Comparison of ENCODE assay signal across 33 cellular contexts in genomic region chr10:17758200-17758599, GRCh38. TPM values are rescaled to one million over a fixed set of nuclear protein-coding genes. Genes with fewer than 3 reads are reported as not detected.
A peak's percentile ranks its signal among the peaks of the same experiment; 100 is the strongest.
DNase-seq lines count a peak whose midpoint lies in the region; ATAC-seq, FAIRE-seq and TF ChIP-seq lines count a peak whose summit lies in the region.
"Had no signal": no experiment of that assay in that cellular context is flagged by ENCODE, and none has a peak within 500 bp of the region (broad histone marks: within the 10 kb centered on the region; RNA-seq: fewer than 3 reads in every experiment).

No MANE protein-coding gene starts in this region.

- in situ Hi-C loops in HepG2 (cut with HindIII; ENCODE audit: extremely low pct_ligation_motif_present, low pct_unique_long_range_greater_than_20kb) = no loop called here

- H3K4me2 ChIP-seq in HepG2 (ENCODE audit: low read depth, low read length) (no peak overlapping the region), astrocyte (ENCODE audit: low read length) (no peak overlapping the region), hepatocyte (no peak overlapping the region)

- DNase-seq in HepG2 (ENCODE audit: low spot score) (no peak), right lobe of liver (no peak), astrocyte (ENCODE audit: low read depth) (no peak), hepatocyte (ENCODE audit: low spot score) (peak; percentile 32), T-helper 1 cell (no peak), COLO829 (ENCODE audit: low spot score) (no peak)
- DNase-seq in CD8-positive, alpha-beta memory T cell = no peak
- DNase-seq: 8988T; activated CD4-positive, alpha-beta T cell treated with anti-CD3 and anti-CD28 coated beads, Interleukin-2, amount 50 U/mL, for 48 hours; activated CD4-positive, CD25-positive, alpha-beta regulatory T cell treated with anti-CD3 and anti-CD28 coated beads, Interleukin-2, amount 50 U/mL, for 72 hours; activated naive CD4-positive, alpha-beta T cell; activated T-cell treated with anti-CD3 and anti-CD28 coated beads, Interleukin-2, amount 50 U/mL, for 72 hours; C1 segment of cervical spinal cord; central memory CD4-positive, alpha-beta T cell; immature natural killer cell; KBM-7; left lung; MM.1S; naive B cell; NCI-H1105 treated with DMSO at 0.1 percent for 48 hours; NCI-H2029; NCI-H524 treated with DMSO at 0.1 percent for 48 hours; NK-92 treated with Interleukin-12 subunit alpha and Interleukin-12 subunit beta, amount 100 ng/mL, for 24 hours; posterior cingulate gyrus; stimulated activated CD8-positive, alpha-beta memory T cell treated with anti-CD3 and anti-CD28 coated beads, Interleukin-4, amount 100 ng/mL, for 48 hours; testis had no signal

- TF ChIP-seq CTCF in HepG2 (CRISPR knock-in tag; IDR thresholded peaks at IDR 0.05) = no peak
- no peak for TF ChIP-seq CTCF in right lobe of liver (IDR thresholded peaks at IDR 0.05)
- no peak for TF ChIP-seq CTCF in astrocyte (IDR thresholded peaks at IDR 0.05; ENCODE audit: insufficient read depth, low read depth, low read length)
- no peak for TF ChIP-seq CTCF in hepatocyte (IDR thresholded peaks at IDR 0.05; ENCODE audit: poor library complexity)

- H2AFZ ChIP-seq in HepG2 (ENCODE audit: low read length) (no peak overlapping the region), astrocyte (ENCODE audit: low read depth, low read length) (no peak overlapping the region), hepatocyte (no peak overlapping the region)

- TF ChIP-seq EP300 in HepG2 (IDR thresholded peaks at IDR 0.05; ENCODE audit: low read depth in 2 of 2, low read length in 2 of 2) (no peak), HepG2 (CRISPR knock-in tag; IDR thresholded peaks at IDR 0.05; ENCODE audit: borderline replicate concordance) (no peak)

- intact Hi-C loops in HepG2 (cut with micrococcal nuclease; ENCODE audit: unreplicated experiment) (no loop called here), right lobe of liver (cut with DNase I) (no loop called here)

- BruUV-seq in HepG2 (replicated peaks; lab: Mats Ljungman, UMichigan) = no TSS peak

- no peak for TF ChIP-seq RAD21 in HepG2 (CRISPR knock-in tag; IDR thresholded peaks at IDR 0.05)

- H3K4me3 Mint-ChIP-seq in astrocyte (ENCODE audit: unreplicated experiment) = no peak overlapping the region
- H3K4me3 Mint-ChIP-seq in CD8-positive, alpha-beta memory T cell = no peak overlapping the region
- H3K4me3 Mint-ChIP-seq: activated T-cell treated with anti-CD3 and anti-CD28 coated beads, Interleukin-2, amount 50 U/mL, for 72 hours; immature natural killer cell; stimulated activated naive CD8-positive, alpha-beta T cell treated with anti-CD3 and anti-CD28 coated beads, Interleukin-15, Interleukin-2, amounts not matched to agents 100 ng/mL and 50 ng/mL, for 24 hours; T-helper 2 cell treated with Interferon-gamma antibody and Interleukin-4, amounts not matched to agents 5 μg/mL and 100 μg/mL, for 36 hours had no signal

- no peaks in the 10 kb centered on the region for H3K9me2 ChIP-seq in hepatocyte (replicated peaks; ENCODE audit: insufficient read depth)

- CTCF ChIA-PET in HepG2 (lab: Yijun Ruan, JAX; ENCODE audit: low intra/inter-chr PET ratio, low total read pairs) = no interaction called here
- CTCF ChIA-PET in CD8-positive, alpha-beta memory T cell (lab: Charles Lee) = no interaction called here

- H3K27ac Mint-ChIP-seq in astrocyte (ENCODE audit: unreplicated experiment) = peak overlapping the region; percentile 8
- H3K27ac Mint-ChIP-seq in CD8-positive, alpha-beta memory T cell = peak overlapping the region in 1 of 8 donors; percentile 56
- H3K27ac Mint-ChIP-seq: activated T-cell treated with anti-CD3 and anti-CD28 coated beads, Interleukin-2, amount 50 U/mL, for 72 hours; immature natural killer cell; naive B cell; stimulated activated naive CD8-positive, alpha-beta T cell treated with anti-CD3 and anti-CD28 coated beads, Interleukin-15, Interleukin-2, amounts not matched to agents 100 ng/mL and 50 ng/mL, for 24 hours; T-helper 2 cell treated with Interferon-gamma antibody and Interleukin-4, amounts not matched to agents 5 μg/mL and 100 μg/mL, for 36 hours had no signal

- H3K9me3 ChIP-seq in HepG2 (ENCODE audit: low read length) = no peaks in the 10 kb centered on the region
- no peaks in the 10 kb centered on the region for H3K9me3 ChIP-seq in right lobe of liver
- no peaks in the 10 kb centered on the region for H3K9me3 ChIP-seq in astrocyte (ENCODE audit: insufficient read depth, low read depth, low read length)
- H3K9me3 ChIP-seq in hepatocyte (ENCODE audit: low read depth) = no peaks in the 10 kb centered on the region
- no peaks in the 10 kb centered on the region for H3K9me3 ChIP-seq in CD8-positive, alpha-beta memory T cell (ENCODE audit: low read length)
- H3K9me3 ChIP-seq: left lung, neutrophil, right atrium auricular region, testis had no signal

- H3K27ac ChIP-seq in HepG2 (ENCODE audit: extremely low read length, insufficient read depth, low read length) (no peak overlapping the region), right lobe of liver (no peak overlapping the region), astrocyte (ENCODE audit: low read depth, low read length) (no peak overlapping the region), hepatocyte (peak overlapping the region; percentile 5)
- no peak overlapping the region for H3K27ac ChIP-seq in CD8-positive, alpha-beta memory T cell (ENCODE audit: low read depth, low read length)
- H3K27ac ChIP-seq: left lung, neutrophil, right atrium auricular region, testis had no signal

- H3K36me3 Mint-ChIP-seq in astrocyte (ENCODE audit: low read depth, unreplicated experiment) = peaks cover 1% of the 10 kb centered on the region
- no peaks in the 10 kb centered on the region for H3K36me3 Mint-ChIP-seq in CD8-positive, alpha-beta memory T cell
- H3K36me3 Mint-ChIP-seq: immature natural killer cell had no signal

- H3K79me2 ChIP-seq in HepG2 (ENCODE audit: insufficient read depth, low read length) = no peaks in the 10 kb centered on the region
- no peaks in the 10 kb centered on the region for H3K79me2 ChIP-seq in astrocyte (ENCODE audit: insufficient read depth, low read length)
- H3K79me2 ChIP-seq in hepatocyte = no peaks in the 10 kb centered on the region

- H3K9ac ChIP-seq in HepG2 (ENCODE audit: insufficient read depth, low read depth, low read length) = no peak overlapping the region
- H3K9ac ChIP-seq in astrocyte (ENCODE audit: low read length) = no peak overlapping the region

- H3K27me3 ChIP-seq in HepG2 (ENCODE audit: control insufficient read depth in 1 of 2, insufficient read depth in 2 of 2, low read length in 2 of 2) (peaks cover 0 to 2% of the 10 kb centered on the region in 2 experiments; a peak in 2 of 5 replicates), right lobe of liver (no peaks in the 10 kb centered on the region), astrocyte (ENCODE audit: insufficient read depth, low read length) (no peaks in the 10 kb centered on the region), hepatocyte (no peaks in the 10 kb centered on the region)
- no peaks in the 10 kb centered on the region for H3K27me3 ChIP-seq in CD8-positive, alpha-beta memory T cell (ENCODE audit: insufficient read depth, low read length, poor library complexity, severe bottlenecking)
- H3K27me3 ChIP-seq: left lung, neutrophil, right atrium auricular region, testis had no signal

- peaks cover 14% of the 10 kb centered on the region for H3K4me1 ChIP-seq in HepG2 (ENCODE audit: insufficient read depth, low read length)
- no peaks in the 10 kb centered on the region for H3K4me1 ChIP-seq in right lobe of liver
- H3K4me1 ChIP-seq in astrocyte (ENCODE audit: insufficient read depth, low read length) = no peaks in the 10 kb centered on the region
- no peaks in the 10 kb centered on the region for H3K4me1 ChIP-seq in hepatocyte (ENCODE audit: insufficient read depth)
- H3K4me1 ChIP-seq in CD8-positive, alpha-beta memory T cell (ENCODE audit: insufficient read depth, low read length) = no peaks in the 10 kb centered on the region
- H3K4me1 ChIP-seq: right atrium auricular region, testis had no signal

- peaks cover 3% of the 10 kb centered on the region for H3K9me3 Mint-ChIP-seq in astrocyte (ENCODE audit: unreplicated experiment)
- no peaks in the 10 kb centered on the region for H3K9me3 Mint-ChIP-seq in CD8-positive, alpha-beta memory T cell
- H3K9me3 Mint-ChIP-seq: activated T-cell treated with anti-CD3 and anti-CD28 coated beads, Interleukin-2, amount 50 U/mL, for 72 hours; immature natural killer cell; stimulated activated naive CD8-positive, alpha-beta T cell treated with anti-CD3 and anti-CD28 coated beads, Interleukin-15, Interleukin-2, amounts not matched to agents 100 ng/mL and 50 ng/mL, for 24 hours; T-helper 2 cell treated with Interferon-gamma antibody and Interleukin-4, amounts not matched to agents 5 μg/mL and 100 μg/mL, for 36 hours had no signal

- no peaks in the 10 kb centered on the region for H3K4me1 Mint-ChIP-seq in astrocyte (ENCODE audit: low read depth, unreplicated experiment)
- H3K4me1 Mint-ChIP-seq in CD8-positive, alpha-beta memory T cell = peaks cover 4 to 8% (median 5%) of the 10 kb centered on the region in 3 donors

- WGBS in HepG2 (ENCODE audit: low lambda C conversion rate) = 61% methylated on average over 2 of the region's 2 CpGs
- WGBS in right lobe of liver (ENCODE audit: insufficient coverage, low coverage, low lambda C conversion rate, missing lambda C conversion rate) = 83% methylated on average over 2 of the region's 2 CpGs
- WGBS in hepatocyte (ENCODE audit: low lambda C conversion rate, missing lambda C conversion rate) = 90% methylated on average over 2 of the region's 2 CpGs

- POLR2A ChIA-PET in HepG2 (lab: Yijun Ruan, JAX) = no interaction called here
- POLR2A ChIA-PET in CD8-positive, alpha-beta memory T cell (lab: Charles Lee) = no interaction called here

- H3K36me3 ChIP-seq in HepG2 (replicated peaks in 1 of 2; ENCODE audit: control insufficient read depth in 1 of 2, insufficient read depth in 2 of 2, low read length in 2 of 2) = no peaks in the 10 kb centered on the region
- H3K36me3 ChIP-seq in right lobe of liver = no peaks in the 10 kb centered on the region
- no peaks in the 10 kb centered on the region for H3K36me3 ChIP-seq in astrocyte (ENCODE audit: insufficient read depth, low read length)
- H3K36me3 ChIP-seq in hepatocyte (replicated peaks; ENCODE audit: insufficient read depth, low read depth) = no peaks in the 10 kb centered on the region
- no peaks in the 10 kb centered on the region for H3K36me3 ChIP-seq in CD8-positive, alpha-beta memory T cell (ENCODE audit: insufficient read depth, low read length)
- H3K36me3 ChIP-seq: left lung, neutrophil, right atrium auricular region had no signal

- H3K27me3 Mint-ChIP-seq in astrocyte (ENCODE audit: low read depth, unreplicated experiment) = no peaks in the 10 kb centered on the region
- H3K27me3 Mint-ChIP-seq in CD8-positive, alpha-beta memory T cell = peaks cover 0 to 2% of the 10 kb centered on the region in 2 donors
- H3K27me3 Mint-ChIP-seq: naive B cell; stimulated activated naive CD8-positive, alpha-beta T cell treated with anti-CD3 and anti-CD28 coated beads, Interleukin-15, Interleukin-2, amounts not matched to agents 100 ng/mL and 50 ng/mL, for 24 hours had no signal

- no peak for TF ChIP-seq POLR2A in HepG2 (IDR thresholded peaks at IDR 0.05; ENCODE audit: insufficient read depth in 1 of 2, low read depth in 2 of 2, low read length in 2 of 2)
- TF ChIP-seq POLR2A in right lobe of liver (IDR thresholded peaks at IDR 0.05) = no peak

- H4K20me1 ChIP-seq in HepG2 (ENCODE audit: insufficient read depth, low read length) (no peaks in the 10 kb centered on the region), astrocyte (ENCODE audit: insufficient read depth, low read length) (no peaks in the 10 kb centered on the region), hepatocyte (ENCODE audit: insufficient read depth, poor library complexity, severe bottlenecking) (no peaks in the 10 kb centered on the region)

- no peak for FAIRE-seq in HepG2 (lab: Jason Lieb, UNC)
- peak; percentile 45 for FAIRE-seq in astrocyte (lab: Jason Lieb, UNC)
- FAIRE-seq: GM12878 had no signal

- H3K4me3 ChIP-seq in HepG2 (replicated peaks in 1 of 3; ENCODE audit: insufficient read depth in 1 of 3, low read depth in 2 of 3, low read length in 3 of 3) = no peak overlapping the region
- H3K4me3 ChIP-seq in right lobe of liver = no peak overlapping the region
- H3K4me3 ChIP-seq in astrocyte (ENCODE audit: insufficient read depth, low read depth, low read length) = no peak overlapping the region
- H3K4me3 ChIP-seq in hepatocyte = no peak overlapping the region
- H3K4me3 ChIP-seq in CD8-positive, alpha-beta memory T cell (ENCODE audit: low read length) = no peak overlapping the region
- H3K4me3 ChIP-seq: GM12878, left lung, right atrium auricular region, testis had no signal

- ATAC-seq in HepG2 = no peak
- ATAC-seq in right lobe of liver = no peak
- ATAC-seq in GM18517 (IDR thresholded peaks at IDR 0.05; ENCODE audit: unreplicated experiment) = no peak
- ATAC-seq: activated T-cell treated with anti-CD3 and anti-CD28 coated beads, Interleukin-2, amount 50 U/mL, for 72 hours; GM12878; left lung had no signal

RNA-seq across cellular contexts. Expression of gene TMEM236, which starts 6.2 kb away (rescaled TPM):
- total RNA-seq in HepG2 (2016; rRNA removed; fragmentation: Illumina TruSeq; extraction: Trizol) = 0.04 TPM in 1 of 2 replicates, not detected in the other
- total RNA-seq in HepG2 (2016; cell fraction: cytosol; rRNA removed; fragmentation: Illumina TruSeq; extraction: Trizol; ENCODE audit: low read depth) = not detected in 2 replicates
- 0.02 and 0.03 TPM in 2 replicates for total RNA-seq in HepG2 (2016; cell fraction: insoluble cytoplasmic fraction; rRNA removed; fragmentation: Illumina TruSeq; extraction: Trizol)
- not detected in 2 replicates for total RNA-seq in HepG2 (2016; cell fraction: membrane; rRNA removed; fragmentation: Illumina TruSeq; extraction: Trizol)
- 0.06 TPM in 1 of 2 replicates, not detected in the other for total RNA-seq in HepG2 (2016; cell fraction: nucleus; rRNA removed; fragmentation: Illumina TruSeq; extraction: Trizol)
- 0.08 and 0.09 TPM in 2 replicates for polyA plus RNA-seq in HepG2 (2011; rRNA removed)
- polyA plus RNA-seq in HepG2 (2011; cell fraction: cytosol; rRNA removed) = 0.04 TPM in 2 replicates
- polyA plus RNA-seq in HepG2 (2011; cell fraction: nucleus; rRNA removed) = 0.16 TPM in 2 replicates
- polyA plus RNA-seq in HepG2 (2012) = 0.07 and 0.12 TPM in 2 replicates
- polyA plus RNA-seq in HepG2 (2016; cell fraction: cytosol; fragmentation: Illumina TruSeq; extraction: Trizol; ENCODE audit: low read depth) = not detected in 2 replicates
- 0.04 TPM in 1 of 2 replicates, not detected in the other for polyA plus RNA-seq in HepG2 (2016; cell fraction: insoluble cytoplasmic fraction; fragmentation: Illumina TruSeq; extraction: Trizol; ENCODE audit: low read depth)
- 0.02 TPM in 1 of 2 replicates, not detected in the other for polyA plus RNA-seq in HepG2 (2016; cell fraction: membrane; fragmentation: Illumina TruSeq; extraction: Trizol; ENCODE audit: low read depth)
- 0.11 TPM in 1 of 2 replicates, not detected in the other for polyA plus RNA-seq in HepG2 (2016; cell fraction: nucleus; fragmentation: Illumina TruSeq; extraction: Trizol; ENCODE audit: insufficient read depth, low read depth)
- polyA minus RNA-seq in HepG2 (2011; rRNA and poly(A)+ RNA removed; ENCODE audit: low replicate concordance) = 0.09 TPM in 1 of 2 replicates, not detected in the other
- polyA minus RNA-seq in HepG2 (2011; cell fraction: cytosol; rRNA and poly(A)+ RNA removed) = not detected in 2 replicates
- polyA minus RNA-seq in HepG2 (2011; cell fraction: nucleus; rRNA and poly(A)+ RNA removed) = 0.25 and 0.52 TPM in 2 replicates
- total RNA-seq in right lobe of liver = under 1 TPM; 0.06 to 0.20 (median 0.13) TPM
- total RNA-seq in astrocyte = 0.14 and 0.43 TPM in 2 replicates
- total RNA-seq in hepatocyte = 0.80 and 1.4 TPM in 2 replicates
- polyA plus RNA-seq in hepatocyte = 0.08 and 0.51 TPM in 2 replicates
- under 1 TPM; 0.09 to 0.11 TPM for total RNA-seq in CD8-positive, alpha-beta memory T cell
- polyA plus RNA-seq in CD8-positive, alpha-beta memory T cell = not detected
- total RNA-seq: GM12878 had no signal

RNA-seq across cellular contexts. Expression of gene MRC1, which starts 50.9 kb away (rescaled TPM):
- not detected in 2 replicates for total RNA-seq in HepG2 (2016; rRNA removed; fragmentation: Illumina TruSeq; extraction: Trizol)
- not detected in 2 replicates for total RNA-seq in HepG2 (2016; cell fraction: cytosol; rRNA removed; fragmentation: Illumina TruSeq; extraction: Trizol; ENCODE audit: low read depth)
- total RNA-seq in HepG2 (2016; cell fraction: insoluble cytoplasmic fraction; rRNA removed; fragmentation: Illumina TruSeq; extraction: Trizol) = not detected in 2 replicates
- not detected in 2 replicates for total RNA-seq in HepG2 (2016; cell fraction: membrane; rRNA removed; fragmentation: Illumina TruSeq; extraction: Trizol)
- not detected in 2 replicates for total RNA-seq in HepG2 (2016; cell fraction: nucleus; rRNA removed; fragmentation: Illumina TruSeq; extraction: Trizol)
- not detected in 2 replicates for polyA plus RNA-seq in HepG2 (2011; rRNA removed)
- polyA plus RNA-seq in HepG2 (2011; cell fraction: cytosol; rRNA removed) = not detected in 2 replicates
- not detected in 2 replicates for polyA plus RNA-seq in HepG2 (2011; cell fraction: nucleus; rRNA removed)
- not detected in 2 replicates for polyA plus RNA-seq in HepG2 (2012)
- polyA plus RNA-seq in HepG2 (2016; cell fraction: cytosol; fragmentation: Illumina TruSeq; extraction: Trizol; ENCODE audit: low read depth) = not detected in 2 replicates
- polyA plus RNA-seq in HepG2 (2016; cell fraction: insoluble cytoplasmic fraction; fragmentation: Illumina TruSeq; extraction: Trizol; ENCODE audit: low read depth) = not detected in 2 replicates
- not detected in 2 replicates for polyA plus RNA-seq in HepG2 (2016; cell fraction: membrane; fragmentation: Illumina TruSeq; extraction: Trizol; ENCODE audit: low read depth)
- not detected in 2 replicates for polyA plus RNA-seq in HepG2 (2016; cell fraction: nucleus; fragmentation: Illumina TruSeq; extraction: Trizol; ENCODE audit: insufficient read depth, low read depth)
- not detected in 2 replicates for polyA minus RNA-seq in HepG2 (2011; rRNA and poly(A)+ RNA removed; ENCODE audit: low replicate concordance)
- not detected in 2 replicates for polyA minus RNA-seq in HepG2 (2011; cell fraction: cytosol; rRNA and poly(A)+ RNA removed)
- polyA minus RNA-seq in HepG2 (2011; cell fraction: nucleus; rRNA and poly(A)+ RNA removed) = not detected in 2 replicates
- 10 to 100 TPM in 5 of 6 experiments, 1 to 10 TPM in 1; 9.8 to 44.8 (median 34.0) TPM for total RNA-seq in right lobe of liver
- 0.05 and 0.07 TPM in 2 replicates for total RNA-seq in astrocyte
- 1.8 and 2.4 TPM in 2 replicates for total RNA-seq in hepatocyte
- polyA plus RNA-seq in hepatocyte = 0.13 and 0.30 TPM in 2 replicates
- total RNA-seq in CD8-positive, alpha-beta memory T cell = 1 to 10 TPM; 1.4 TPM
- not detected for polyA plus RNA-seq in CD8-positive, alpha-beta memory T cell
- total RNA-seq: fibroblast of lung had no signal
- polyA plus RNA-seq: immature natural killer cell had no signal
